ENCODE assay signal across 1 cellular context in the genomic region with DNA sequence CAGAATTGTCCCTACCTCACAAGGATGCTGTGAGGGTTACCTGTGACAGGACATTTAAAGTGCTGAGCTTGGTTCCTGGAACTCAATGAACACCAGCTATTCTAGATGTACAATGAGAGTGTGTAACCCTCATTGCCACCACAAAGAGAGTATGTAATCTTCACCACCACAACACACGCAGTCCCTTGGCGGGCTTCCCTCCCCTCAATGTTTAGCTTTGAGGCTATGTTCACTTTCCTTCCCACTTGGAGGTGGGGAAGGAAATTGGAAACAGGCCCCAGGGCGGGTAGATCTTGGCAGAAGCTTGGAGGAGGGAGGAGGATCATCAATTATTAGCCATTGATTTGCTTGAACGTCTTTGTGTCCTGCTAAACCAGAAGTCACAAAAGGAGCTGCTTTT.
TF ChIP-seq lines count a peak whose summit lies in the region.

No MANE protein-coding gene starts in this region.

TF ChIP-seq in SK-N-SH, 30 proteins besides CTCF, POLR2A, EP300 and RAD21 (continued from another document):
- TF ChIP-seq, protein P1, sequence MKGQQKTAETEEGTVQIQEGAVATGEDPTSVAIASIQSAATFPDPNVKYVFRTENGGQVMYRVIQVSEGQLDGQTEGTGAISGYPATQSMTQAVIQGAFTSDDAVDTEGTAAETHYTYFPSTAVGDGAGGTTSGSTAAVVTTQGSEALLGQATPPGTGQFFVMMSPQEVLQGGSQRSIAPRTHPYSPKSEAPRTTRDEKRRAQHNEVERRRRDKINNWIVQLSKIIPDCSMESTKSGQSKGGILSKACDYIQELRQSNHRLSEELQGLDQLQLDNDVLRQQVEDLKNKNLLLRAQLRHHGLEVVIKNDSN (IDR thresholded peaks at IDR 0.05; ENCODE audit: borderline replicate concordance, low read depth): no peak
- TF ChIP-seq POLR2AphosphoS5 (IDR thresholded peaks at IDR 0.05; ENCODE audit: low read depth, low read length) (no peak), EZH2phosphoT487 (IDR thresholded peaks at IDR 0.05; ENCODE audit: borderline replicate concordance, low read depth) (no peak), SIN3A (IDR thresholded peaks at IDR 0.05; ENCODE audit: borderline replicate concordance, low read depth, low read length) (no peak), ELF1 (IDR thresholded peaks at IDR 0.05) (no peak), TCF12 (IDR thresholded peaks at IDR 0.05) (no peak), FOSL2 (IDR thresholded peaks at IDR 0.05; ENCODE audit: borderline replicate concordance, low read depth) (no peak), TEAD4 (IDR thresholded peaks at IDR 0.05; ENCODE audit: borderline replicate concordance, insufficient read depth) (no peak), TAF1 (IDR thresholded peaks at IDR 0.05; ENCODE audit: borderline replicate concordance, low read depth, low read length) (no peak)
- TF ChIP-seq, protein P2, sequence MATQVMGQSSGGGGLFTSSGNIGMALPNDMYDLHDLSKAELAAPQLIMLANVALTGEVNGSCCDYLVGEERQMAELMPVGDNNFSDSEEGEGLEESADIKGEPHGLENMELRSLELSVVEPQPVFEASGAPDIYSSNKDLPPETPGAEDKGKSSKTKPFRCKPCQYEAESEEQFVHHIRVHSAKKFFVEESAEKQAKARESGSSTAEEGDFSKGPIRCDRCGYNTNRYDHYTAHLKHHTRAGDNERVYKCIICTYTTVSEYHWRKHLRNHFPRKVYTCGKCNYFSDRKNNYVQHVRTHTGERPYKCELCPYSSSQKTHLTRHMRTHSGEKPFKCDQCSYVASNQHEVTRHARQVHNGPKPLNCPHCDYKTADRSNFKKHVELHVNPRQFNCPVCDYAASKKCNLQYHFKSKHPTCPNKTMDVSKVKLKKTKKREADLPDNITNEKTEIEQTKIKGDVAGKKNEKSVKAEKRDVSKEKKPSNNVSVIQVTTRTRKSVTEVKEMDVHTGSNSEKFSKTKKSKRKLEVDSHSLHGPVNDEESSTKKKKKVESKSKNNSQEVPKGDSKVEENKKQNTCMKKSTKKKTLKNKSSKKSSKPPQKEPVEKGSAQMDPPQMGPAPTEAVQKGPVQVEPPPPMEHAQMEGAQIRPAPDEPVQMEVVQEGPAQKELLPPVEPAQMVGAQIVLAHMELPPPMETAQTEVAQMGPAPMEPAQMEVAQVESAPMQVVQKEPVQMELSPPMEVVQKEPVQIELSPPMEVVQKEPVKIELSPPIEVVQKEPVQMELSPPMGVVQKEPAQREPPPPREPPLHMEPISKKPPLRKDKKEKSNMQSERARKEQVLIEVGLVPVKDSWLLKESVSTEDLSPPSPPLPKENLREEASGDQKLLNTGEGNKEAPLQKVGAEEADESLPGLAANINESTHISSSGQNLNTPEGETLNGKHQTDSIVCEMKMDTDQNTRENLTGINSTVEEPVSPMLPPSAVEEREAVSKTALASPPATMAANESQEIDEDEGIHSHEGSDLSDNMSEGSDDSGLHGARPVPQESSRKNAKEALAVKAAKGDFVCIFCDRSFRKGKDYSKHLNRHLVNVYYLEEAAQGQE (IDR thresholded peaks at IDR 0.05; ENCODE audit: low read depth, low read length): no peak
